Comparison of ENCODE assay signal across 34 cellular contexts in genomic region chr6:158942349-158942748, GRCh38.
"Had no signal": no experiment of that assay in that cellular context is flagged by ENCODE, and none has a peak within 500 bp of the region (broad histone marks: within the 10 kb centered on the region; RNA-seq: fewer than 3 reads in every experiment).

No MANE protein-coding gene starts in this region.

- H3K9ac ChIP-seq: KMS-11 had no signal

- H3K27me3 ChIP-seq: MG63 had no signal

- H3K27ac ChIP-seq: KMS-11 had no signal

- DNase-seq: Karpas-422, Kasumi-1, MG63, MM.1S, MV-4-11, NCI-H1048, NCI-H1092, NCI-H1092 treated with DMSO at 0.1 percent for 48 hours, NCI-H1105, NCI-H1105 treated with DMSO at 0.1 percent for 48 hours, NCI-H1417, NCI-H1417 treated with DMSO at 0.1 percent for 48 hours, NCI-H1436, NCI-H1436 treated with DMSO at 0.1 percent for 48 hours, NCI-H146, NCI-H1694, NCI-H1694 treated with DMSO at 0.1 percent for 48 hours, NCI-H187, NCI-H187 treated with DMSO at 0.1 percent for 48 hours, NCI-H1930, NCI-H2029, NCI-H2029 treated with DMSO at 0.1 percent for 48 hours, NCI-H2081, NCI-H2081 treated with DMSO at 0.1 percent for 48 hours, NCI-H2107, NCI-H2171, NCI-H2171 treated with DMSO at 0.1 percent for 48 hours, NCI-H2227 treated with DMSO at 0.1 percent for 48 hours, NCI-H226, NCI-H345, NCI-H446, NCI-H446 treated with DMSO at 0.1 percent for 48 hours, NCI-H510A had no signal

- H3K36me3 ChIP-seq: MG63 had no signal

- H3K4me3 ChIP-seq: MG63 had no signal

- H3K4me2 ChIP-seq: KMS-11 had no signal
